21 cellular contexts compared by ENCODE assay signal in the genomic region with DNA sequence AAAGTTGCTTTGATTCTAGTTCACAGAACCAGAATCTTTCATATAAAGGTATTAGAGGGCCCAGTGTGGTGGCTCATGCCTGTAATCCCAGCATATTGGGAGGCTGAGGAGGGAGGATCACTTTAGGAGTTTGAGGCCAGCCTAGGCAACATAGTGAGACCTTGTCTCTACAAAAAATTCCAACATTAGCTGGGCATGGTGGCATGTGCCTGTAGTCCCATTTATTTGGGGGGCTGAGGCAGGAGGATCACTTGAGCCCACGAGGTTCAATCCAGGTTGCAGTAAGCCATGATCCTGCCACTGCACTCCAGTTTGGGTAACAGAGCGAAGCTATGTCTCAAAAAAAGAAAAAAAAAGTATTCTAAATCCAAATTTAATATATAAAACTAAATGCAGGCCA. TPM values are rescaled to one million over a fixed set of nuclear protein-coding genes. Genes with fewer than 3 reads are reported as not detected.
A peak's percentile ranks its signal among the peaks of the same experiment; 100 is the strongest.
DNase-seq lines count a peak whose midpoint lies in the region; ATAC-seq and TF ChIP-seq lines count a peak whose summit lies in the region.
"Had no signal": no experiment of that assay in that cellular context is flagged by ENCODE, and none has a peak within 500 bp of the region (broad histone marks: within the 10 kb centered on the region; RNA-seq: fewer than 3 reads in every experiment).

No MANE protein-coding gene starts in this region.

- no peak overlapping the region for H2BK15ac ChIP-seq in mesenchymal stem cell (ENCODE audit: low read depth, poor library complexity, severe bottlenecking)

- peaks cover 0 to 3% of the 10 kb centered on the region in 2 donors for H3K9me3 Mint-ChIP-seq in natural killer cell
- H3K9me3 Mint-ChIP-seq in natural killer cell treated with Interleukin-12 subunit alpha and Interleukin-12 subunit beta and Interleukin-15 and Interleukin-18, amount 100 ng/mL, for 72 hours: peaks cover 3% of the 10 kb centered on the region
- H3K9me3 Mint-ChIP-seq: HFFc6 had no signal

- H2AFZ ChIP-seq in mesenchymal stem cell (ENCODE audit: low read depth, low read length): no peak overlapping the region

- TF ChIP-seq CTCF in natural killer cell (IDR thresholded peaks at IDR 0.05) (no peak), adrenal gland (IDR thresholded peaks at IDR 0.05) (no peak), esophagus squamous epithelium (IDR thresholded peaks at IDR 0.05) (no peak)

- H3K14ac ChIP-seq in mesenchymal stem cell (ENCODE audit: low read length in 2 of 2): no peak overlapping the region

- peak overlapping the region; percentile 91 to 97 for H3K27ac Mint-ChIP-seq in natural killer cell
- peak overlapping the region in 1 of 2 donors; percentile 18 for H3K27ac Mint-ChIP-seq in natural killer cell treated with Interleukin-12 subunit alpha and Interleukin-12 subunit beta and Interleukin-15 and Interleukin-18, amount 100 ng/mL, for 72 hours

- H3K27me3 ChIP-seq in adrenal gland (no peaks in the 10 kb centered on the region), mesenchymal stem cell (ENCODE audit: control insufficient read depth in 1 of 2, insufficient read depth in 1 of 2, low read length in 2 of 2) (no peaks in the 10 kb centered on the region), esophagus squamous epithelium (no peaks in the 10 kb centered on the region)
- H3K27me3 ChIP-seq: Peyer's patch, SJCRH30 had no signal

- H3K23ac ChIP-seq in mesenchymal stem cell (ENCODE audit: low read length in 2 of 2): no peak overlapping the region

- H3K4me2 ChIP-seq in mesenchymal stem cell (ENCODE audit: low read length, poor library complexity, severe bottlenecking): no peak overlapping the region

- H3K4me3 Mint-ChIP-seq in natural killer cell: no peak overlapping the region
- no peak overlapping the region for H3K4me3 Mint-ChIP-seq in natural killer cell treated with Interleukin-12 subunit alpha and Interleukin-12 subunit beta and Interleukin-15 and Interleukin-18, amount 100 ng/mL, for 72 hours
- H3K4me3 Mint-ChIP-seq: HFFc6 had no signal

- H3K36me3 ChIP-seq in adrenal gland (replicated peaks in 1 of 2) (peaks cover 0 to 48% of the 10 kb centered on the region in 2 donors), mesenchymal stem cell (ENCODE audit: control insufficient read depth in 1 of 2, insufficient read depth in 2 of 2, low read depth in 1 of 2, low read length in 2 of 2) (peaks cover 35 to 88% of the 10 kb centered on the region in 2 experiments), esophagus squamous epithelium (peaks cover 20 to 79% (median 22%) of the 10 kb centered on the region in 3 donors)

- no peak overlapping the region for H2AK5ac ChIP-seq in mesenchymal stem cell (ENCODE audit: low read length, severe bottlenecking)

- peaks cover 40 to 47% of the 10 kb centered on the region in 2 donors for H3K4me1 ChIP-seq in adrenal gland (replicated peaks in 1 of 2)
- peaks cover 17% of the 10 kb centered on the region for H3K4me1 ChIP-seq in mesenchymal stem cell (ENCODE audit: control insufficient read depth, insufficient read depth, low read depth, low read length)
- peaks cover 29 to 66% (median 33%) of the 10 kb centered on the region in 3 donors for H3K4me1 ChIP-seq in esophagus squamous epithelium

- peaks cover 32 to 34% of the 10 kb centered on the region in 2 donors for H3K4me1 Mint-ChIP-seq in natural killer cell
- peaks cover 38 to 39% of the 10 kb centered on the region in 2 donors for H3K4me1 Mint-ChIP-seq in natural killer cell treated with Interleukin-12 subunit alpha and Interleukin-12 subunit beta and Interleukin-15 and Interleukin-18, amount 100 ng/mL, for 72 hours (ENCODE audit: low read depth in 2 of 2)

- no peak overlapping the region for H2BK5ac ChIP-seq in mesenchymal stem cell (ENCODE audit: low read depth, low read length, poor library complexity, severe bottlenecking)

- peak overlapping the region; percentile 41 for H3K9ac ChIP-seq in mesenchymal stem cell (ENCODE audit: low read length)

- TF ChIP-seq POLR2A in adrenal gland (IDR thresholded peaks at IDR 0.05) (no peak), esophagus squamous epithelium (IDR thresholded peaks at IDR 0.05) (no peak)

- no peaks in the 10 kb centered on the region for H3K36me3 Mint-ChIP-seq in natural killer cell
- H3K36me3 Mint-ChIP-seq in natural killer cell treated with Interleukin-12 subunit alpha and Interleukin-12 subunit beta and Interleukin-15 and Interleukin-18, amount 100 ng/mL, for 72 hours: peaks cover 24% of the 10 kb centered on the region

- WGBS in adrenal gland, 4 donors: 94 to 100% (median 96%) methylated on average over 2 of the region's 2 CpGs
- WGBS in mesenchymal stem cell: 100% methylated on average over 1 of the region's 2 CpGs
- 89 to 100% methylated on average over 2 of the region's 2 CpGs for WGBS in esophagus squamous epithelium, 2 donors

- no peak overlapping the region for H2BK120ac ChIP-seq in mesenchymal stem cell (ENCODE audit: low read depth, low read length)

- no peak for ATAC-seq in natural killer cell
- ATAC-seq in natural killer cell treated with Interleukin-12 subunit alpha and Interleukin-12 subunit beta and Interleukin-15 and Interleukin-18, amount 100 ng/mL, for 72 hours: no peak
- no peak for ATAC-seq in GM19463 (IDR thresholded peaks at IDR 0.05; ENCODE audit: unreplicated experiment)
- no peak for ATAC-seq in GM19035 (IDR thresholded peaks at IDR 0.05; ENCODE audit: unreplicated experiment)

- H3K9me3 ChIP-seq in adrenal gland (replicated peaks in 1 of 3) (no peaks in the 10 kb centered on the region), mesenchymal stem cell (ENCODE audit: control insufficient read depth, low read length) (no peaks in the 10 kb centered on the region), esophagus squamous epithelium (no peaks in the 10 kb centered on the region)
- H3K9me3 ChIP-seq: HAP-1, SJCRH30 had no signal

- no peak overlapping the region for H4K8ac ChIP-seq in mesenchymal stem cell (ENCODE audit: low read length)

- H4K91ac ChIP-seq in mesenchymal stem cell (ENCODE audit: low read length): no peak overlapping the region

- intact Hi-C loops in natural killer cell (cut with micrococcal nuclease): loop anchor here (2.0 kb wide), 1 partner anchor 62 kb away; no protein-coding TSS in a partner anchor
- intact Hi-C loops in adrenal gland (cut with DNase I): no loop called here
- intact Hi-C loops in esophagus squamous epithelium (cut with DNase I): no loop called here

- H3K27ac ChIP-seq in adrenal gland (peak overlapping the region in 4 of 5 donors; percentile 1 to 99 (median 16)), mesenchymal stem cell (ENCODE audit: low read length, poor library complexity, severe bottlenecking) (peak overlapping the region; percentile 19), esophagus squamous epithelium (peak overlapping the region in 2 of 4 donors; percentile 11 to 100)
- H3K27ac ChIP-seq: SJCRH30 had no signal

- H3K4me3 ChIP-seq in adrenal gland (no peak overlapping the region), mesenchymal stem cell (ENCODE audit: insufficient read depth in 1 of 2, low read depth in 1 of 2, low read length in 2 of 2) (no peak overlapping the region), esophagus squamous epithelium (no peak overlapping the region)
- H3K4me3 ChIP-seq: HAP-1, Peyer's patch, SJCRH30 had no signal

- no peak overlapping the region for H3K4ac ChIP-seq in mesenchymal stem cell (ENCODE audit: low read depth in 1 of 2, low read length in 2 of 2)

- H3K18ac ChIP-seq in mesenchymal stem cell (ENCODE audit: low read depth in 1 of 2, low read length in 2 of 2): no peak overlapping the region

- H3K27me3 Mint-ChIP-seq in natural killer cell (ENCODE audit: low read depth in 2 of 2): no peaks in the 10 kb centered on the region
- H3K27me3 Mint-ChIP-seq in natural killer cell treated with Interleukin-12 subunit alpha and Interleukin-12 subunit beta and Interleukin-15 and Interleukin-18, amount 100 ng/mL, for 72 hours: no peaks in the 10 kb centered on the region
- H3K27me3 Mint-ChIP-seq: CD4-positive, CD25-positive, alpha-beta regulatory T cell had no signal

- H3K79me1 ChIP-seq in mesenchymal stem cell (replicated peaks; ENCODE audit: low read length, poor library complexity, severe bottlenecking): peaks cover 4% of the 10 kb centered on the region

- no peak overlapping the region for H2BK12ac ChIP-seq in mesenchymal stem cell (ENCODE audit: low read length in 2 of 2)

- DNase-seq in natural killer cell (no peak), adrenal gland (no peak), mesenchymal stem cell (no peak), esophagus squamous epithelium (lab: John Stamatoyannopoulos, UW) (no peak)
- no peak for DNase-seq in natural killer cell treated with Interleukin-12 subunit alpha and Interleukin-12 subunit beta and Interleukin-15 and Interleukin-18, amount 100 ng/mL, for 72 hours (ENCODE audit: low spot score)
- DNase-seq: CD4-positive, CD25-positive, alpha-beta regulatory T cell; GOT3; HFFc6; KG1; NCI-H1048; NCI-H1417; NCI-H1694; NCI-H2081; NCI-H226; NCI-H510A; NCI-H69; Peyer's patch; SJCRH30 had no signal

RNA-seq across cellular contexts. Expression of a gene that starts 9.1 kb away (rescaled TPM):
- total RNA-seq in natural killer cell (100 to 1,000 TPM in 2 of 3 donors, 10 to 100 TPM in 1; 84.7 to 172 (median 112) TPM), adrenal gland (1,000 to 10,000 TPM in 1 of 8 donors, 100 to 1,000 TPM in 5, 10 to 100 TPM in 2; 87.2 to 2,114 (median 204) TPM), esophagus squamous epithelium (100 to 1,000 TPM in 3 of 4 donors, 10 to 100 TPM in 1; 58.9 to 207 (median 149) TPM)
- total RNA-seq in natural killer cell treated with Interleukin-12 subunit alpha and Interleukin-12 subunit beta and Interleukin-15 and Interleukin-18, amount 100 ng/mL, for 72 hours: 100 to 1,000 TPM; 179 to 194 TPM
- polyA plus RNA-seq in adrenal gland: 100 to 1,000 TPM in 2 of 3 donors, 10 to 100 TPM in 1; 35.4 to 121 (median 105) TPM
- polyA plus RNA-seq in mesenchymal stem cell (2013, experiment 1 of 2): 248 TPM
- 236 TPM for polyA plus RNA-seq in mesenchymal stem cell (2013, experiment 2 of 2)

RNA-seq across cellular contexts. Expression of a gene that starts 57.3 kb away (rescaled TPM):
- total RNA-seq in natural killer cell (1 to 10 TPM; 1.7 to 6.1 (median 4.1) TPM), adrenal gland (1 to 10 TPM in 7 of 8 donors, under 1 TPM in 1; 0.60 to 7.8 (median 4.2) TPM), esophagus squamous epithelium (10 to 100 TPM in 1 of 4 donors, 1 to 10 TPM in 3; 2.9 to 10.9 (median 6.3) TPM)
- 10 to 100 TPM; 26.6 to 48.3 TPM for total RNA-seq in natural killer cell treated with Interleukin-12 subunit alpha and Interleukin-12 subunit beta and Interleukin-15 and Interleukin-18, amount 100 ng/mL, for 72 hours
- 1 to 10 TPM in 2 of 3 donors, under 1 TPM in 1; 0.84 to 9.8 (median 1.7) TPM for polyA plus RNA-seq in adrenal gland
- 3.2 TPM for polyA plus RNA-seq in mesenchymal stem cell (2013, experiment 1 of 2)
- 3.0 TPM for polyA plus RNA-seq in mesenchymal stem cell (2013, experiment 2 of 2)
